ENCODE assay signal across 9 cellular contexts in genomic region chr1:10510520-10511493, GRCh38. TPM values are rescaled to one million over a fixed set of nuclear protein-coding genes. Genes with fewer than 3 reads are reported as not detected.
DNase-seq lines count a peak whose midpoint lies in the region; ATAC-seq lines count a peak whose summit lies in the region.
"Had no signal": no experiment of that assay in that cellular context is flagged by ENCODE, and none has a peak within 500 bp of the region (broad histone marks: within the 10 kb centered on the region; RNA-seq: fewer than 3 reads in every experiment).

No MANE protein-coding gene starts in this region.

- no peak overlapping the region for H3K27ac ChIP-seq in rectal smooth muscle tissue (ENCODE audit: low read depth, low read length)
- H3K27ac ChIP-seq: cardiac muscle cell had no signal

- peak; percentile 85 for ATAC-seq in GM21717 (IDR thresholded peaks at IDR 0.05; ENCODE audit: unreplicated experiment)

- peaks cover 10% of the 10 kb centered on the region for H3K4me1 ChIP-seq in rectal smooth muscle tissue (ENCODE audit: control insufficient read depth, insufficient read depth, low read length)

- H3K4me3 ChIP-seq in rectal smooth muscle tissue (ENCODE audit: low read length) = peak overlapping the region; percentile 11
- H3K4me3 ChIP-seq: cardiac muscle cell had no signal

- DNase-seq in Daoy (ENCODE audit: low read depth) (peak; percentile 90), LHCN-M2 (ENCODE audit: low read depth) (peak; percentile 94), dermis microvascular lymphatic vessel endothelial cell (ENCODE audit: low read depth in 2 of 2) (peak; percentile 68 to 88), NCI-H1436 treated with DMSO at 0.1 percent for 48 hours (lab: John Stamatoyannopoulos, UW) (no peak), mucosa of gallbladder (ENCODE audit: low spot score) (no peak)
- peak; percentile 77 for DNase-seq in activated CD4-positive, alpha-beta T cell treated with anti-CD3 and anti-CD28 coated beads for 4 hours

- H3K9ac ChIP-seq in rectal smooth muscle tissue (ENCODE audit: low read length) = no peak overlapping the region

- H3K36me3 ChIP-seq in rectal smooth muscle tissue (ENCODE audit: control insufficient read depth, insufficient read depth, low read length) = no peaks in the 10 kb centered on the region
- H3K36me3 ChIP-seq: cardiac muscle cell had no signal

- no peaks in the 10 kb centered on the region for H3K27me3 ChIP-seq in rectal smooth muscle tissue (ENCODE audit: control insufficient read depth, insufficient read depth, low read length)
- H3K27me3 ChIP-seq: cardiac muscle cell had no signal

RNA-seq across cellular contexts. Expression of gene PEX14, which starts 36.1 kb away (rescaled TPM):
- total RNA-seq in Daoy (2014; rRNA removed; shearing (Covaris generic)) = 10.9 and 22.6 TPM in 2 replicates
- total RNA-seq in LHCN-M2 (2014; rRNA removed) (13.4 and 16.5 TPM in 2 replicates), dermis microvascular lymphatic vessel endothelial cell (7.6 and 12.4 TPM in 2 replicates), mucosa of gallbladder (25.6 TPM)
- 19.5 TPM for polyA plus RNA-seq in LHCN-M2 (2012)

RNA-seq across cellular contexts. Expression of gene DFFA, which starts 38.5 kb away (rescaled TPM):
- 38.5 and 43.9 TPM in 2 replicates for total RNA-seq in Daoy (2014; rRNA removed; shearing (Covaris generic))
- total RNA-seq in LHCN-M2 (2014; rRNA removed) = 32.7 and 34.2 TPM in 2 replicates
- 29.6 TPM for polyA plus RNA-seq in LHCN-M2 (2012)
- 38.3 and 43.5 TPM in 2 replicates for total RNA-seq in dermis microvascular lymphatic vessel endothelial cell
- 39.0 TPM for total RNA-seq in mucosa of gallbladder

Comparison
In these comparisons a context has a peak if more than half of its experiments do, and no peak if none do; other contexts are left out.
1. DNase-seq: peak in Daoy (single experiment), LHCN-M2 (single experiment), activated CD4-positive, alpha-beta T cell treated with anti-CD3 and anti-CD28 coated beads for 4 hours (2 of 2) and dermis microvascular lymphatic vessel endothelial cell (2 of 2); none in NCI-H1436 treated with DMSO at 0.1 percent for 48 hours (single experiment) and mucosa of gallbladder (single experiment).